14 cellular contexts compared by ENCODE assay signal in genomic region chr16:20887207-20887606, GRCh38. TPM values are rescaled to one million over a fixed set of nuclear protein-coding genes. Genes with fewer than 3 reads are reported as not detected.
A peak's percentile ranks its signal among the peaks of the same experiment; 100 is the strongest.
DNase-seq lines count a peak whose midpoint lies in the region; ATAC-seq and TF ChIP-seq lines count a peak whose summit lies in the region.
"Had no signal": no experiment of that assay in that cellular context is flagged by ENCODE, and none has a peak within 500 bp of the region (broad histone marks: within the 10 kb centered on the region; RNA-seq: fewer than 3 reads in every experiment).

No MANE protein-coding gene starts in this region.

- ATAC-seq in GM19463 (IDR thresholded peaks at IDR 0.05; ENCODE audit: unreplicated experiment) (no peak), GM21381 (IDR thresholded peaks at IDR 0.05; ENCODE audit: unreplicated experiment) (no peak)
- ATAC-seq: GM12878 had no signal

- H3K27ac ChIP-seq in adrenal gland: peak overlapping the region; percentile 10 to 69 (median 31)
- H3K27ac ChIP-seq in hepatocyte: peak overlapping the region; percentile 61
- peak overlapping the region; percentile 6 for H3K27ac ChIP-seq in neutrophil
- H3K27ac ChIP-seq: BLaER1 had no signal

- H3K36me3 ChIP-seq in adrenal gland (replicated peaks in 1 of 2) (peaks cover 0 to 9% of the 10 kb centered on the region in 2 donors), hepatocyte (replicated peaks; ENCODE audit: insufficient read depth, low read depth) (no peaks in the 10 kb centered on the region), neutrophil (peaks cover 5% of the 10 kb centered on the region)

- H4K20me1 ChIP-seq in hepatocyte (ENCODE audit: insufficient read depth, poor library complexity, severe bottlenecking): peaks cover 19% of the 10 kb centered on the region

- no peaks in the 10 kb centered on the region for H3K9me3 ChIP-seq in adrenal gland (replicated peaks in 1 of 3)
- no peaks in the 10 kb centered on the region for H3K9me3 ChIP-seq in hepatocyte (ENCODE audit: low read depth)
- H3K9me3 ChIP-seq in neutrophil: no peaks in the 10 kb centered on the region
- H3K9me3 ChIP-seq: BLaER1 had no signal

- WGBS in adrenal gland, 4 donors: 89 to 100% (median 98%) methylated on average over 1 of the region's 1 CpG
- 100% methylated on average over 1 of the region's 1 CpG for WGBS in hepatocyte (ENCODE audit: low lambda C conversion rate, missing lambda C conversion rate)

- no peak overlapping the region for H3K4me3 ChIP-seq in adrenal gland
- no peak overlapping the region for H3K4me3 ChIP-seq in hepatocyte
- no peak overlapping the region for H3K4me3 ChIP-seq in neutrophil (ENCODE audit: low read depth in 1 of 2, low read length in 1 of 2)
- H3K4me3 ChIP-seq: BLaER1, GM12878 had no signal

- peak overlapping the region; percentile 5 for H3K4me2 ChIP-seq in hepatocyte
- H3K4me2 ChIP-seq: BLaER1 had no signal

- DNase-seq in adrenal gland: no peak
- DNase-seq in hepatocyte (ENCODE audit: low spot score): no peak
- no peak for DNase-seq in NCI-H128 (lab: John Stamatoyannopoulos, UW; ENCODE audit: unreplicated experiment)
- DNase-seq in DMS153 (lab: John Stamatoyannopoulos, UW): no peak
- DNase-seq: AML-193; CD8-positive, alpha-beta memory T cell; DMS79; GOT3; H9 had no signal

- no peak overlapping the region for H2AFZ ChIP-seq in hepatocyte

- TF ChIP-seq POLR2A in adrenal gland (IDR thresholded peaks at IDR 0.05): no peak

- no peaks in the 10 kb centered on the region for H3K9me2 ChIP-seq in hepatocyte (replicated peaks; ENCODE audit: insufficient read depth)

- H3K79me2 ChIP-seq in hepatocyte: peaks cover 93% of the 10 kb centered on the region

- peaks cover 18 to 69% of the 10 kb centered on the region in 2 donors for H3K4me1 ChIP-seq in adrenal gland (replicated peaks in 1 of 2)
- peaks cover 47% of the 10 kb centered on the region for H3K4me1 ChIP-seq in hepatocyte (ENCODE audit: insufficient read depth)
- H3K4me1 ChIP-seq in neutrophil (ENCODE audit: control insufficient read depth in 1 of 2, insufficient read depth in 1 of 2, low read depth in 1 of 2, low read length in 1 of 2): peaks cover 13 to 19% of the 10 kb centered on the region in 2 experiments

- H3K27me3 ChIP-seq in adrenal gland: no peaks in the 10 kb centered on the region
- H3K27me3 ChIP-seq in hepatocyte: no peaks in the 10 kb centered on the region
- H3K27me3 ChIP-seq in neutrophil: no peaks in the 10 kb centered on the region
- H3K27me3 ChIP-seq: BLaER1 had no signal

- TF ChIP-seq CTCF in adrenal gland (IDR thresholded peaks at IDR 0.05) (no peak), hepatocyte (IDR thresholded peaks at IDR 0.05; ENCODE audit: poor library complexity) (no peak), neutrophil (IDR thresholded peaks at IDR 0.05) (no peak)

- intact Hi-C loops in adrenal gland (cut with DNase I): no loop called here

RNA-seq across cellular contexts. Expression of gene DCUN1D3, which starts 13.0 kb away (rescaled TPM):
- 10 to 100 TPM; 18.8 to 47.2 (median 27.2) TPM for total RNA-seq in adrenal gland
- polyA plus RNA-seq in adrenal gland: 10 to 100 TPM in 1 of 3 donors, 1 to 10 TPM in 2; 7.2 to 12.3 (median 9.8) TPM
- total RNA-seq in hepatocyte: 38.1 and 40.3 TPM in 2 replicates
- polyA plus RNA-seq in hepatocyte: 10.3 and 15.0 TPM in 2 replicates

RNA-seq across cellular contexts. Expression of gene LYRM1, which starts 13.4 kb away (rescaled TPM):
- 10 to 100 TPM; 18.0 to 64.4 (median 36.5) TPM for total RNA-seq in adrenal gland
- polyA plus RNA-seq in adrenal gland: 10 to 100 TPM; 35.0 to 74.0 (median 54.8) TPM
- total RNA-seq in hepatocyte: 60.0 and 61.5 TPM in 2 replicates
- polyA plus RNA-seq in hepatocyte: 48.9 and 57.3 TPM in 2 replicates

Comparison
In these comparisons a context has a peak if more than half of its experiments do, and no peak if none do; other contexts are left out.
1. H3K27ac ChIP-seq: peak in every context shown above with its lines; median percentile 61 in hepatocyte; 31 in adrenal gland; 6 in neutrophil.